In the genomic region with DNA sequence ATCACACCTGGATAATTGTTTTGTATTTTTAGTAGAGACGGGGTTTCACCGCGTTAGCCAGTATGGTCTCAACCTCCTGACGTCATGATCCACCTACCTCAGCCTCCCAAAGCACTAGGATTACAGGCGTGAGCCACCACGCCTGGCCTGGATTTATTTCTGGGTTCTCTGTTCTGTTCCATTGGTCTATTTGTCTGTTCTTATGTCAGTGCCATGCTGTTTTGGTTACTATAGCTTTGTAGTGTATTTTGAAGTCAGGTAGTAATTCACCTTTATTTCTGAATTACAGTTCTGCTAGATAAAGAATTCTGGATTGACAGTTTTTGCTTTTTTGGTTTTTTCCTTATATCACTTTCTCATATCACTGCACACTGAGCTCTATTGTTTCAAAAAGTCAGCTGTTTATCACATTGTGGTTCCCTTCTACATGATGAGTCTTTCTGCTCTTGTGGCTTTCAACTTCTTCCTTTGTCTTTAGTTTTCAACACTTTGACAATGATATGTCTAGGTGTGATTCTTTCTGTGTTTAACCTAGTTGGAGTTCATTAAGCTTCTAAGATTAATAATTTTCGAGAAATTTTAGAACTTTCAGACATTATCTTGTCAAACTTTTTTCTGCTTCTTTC, we compare ENCODE assay signal across 1 cellular context.
TF ChIP-seq lines count a peak whose summit lies in the region.

No MANE protein-coding gene starts in this region.

TF ChIP-seq in K562, 482 proteins besides CTCF, POLR2A, EP300 and RAD21 (continued from another document):
- TF ChIP-seq, protein P1, sequence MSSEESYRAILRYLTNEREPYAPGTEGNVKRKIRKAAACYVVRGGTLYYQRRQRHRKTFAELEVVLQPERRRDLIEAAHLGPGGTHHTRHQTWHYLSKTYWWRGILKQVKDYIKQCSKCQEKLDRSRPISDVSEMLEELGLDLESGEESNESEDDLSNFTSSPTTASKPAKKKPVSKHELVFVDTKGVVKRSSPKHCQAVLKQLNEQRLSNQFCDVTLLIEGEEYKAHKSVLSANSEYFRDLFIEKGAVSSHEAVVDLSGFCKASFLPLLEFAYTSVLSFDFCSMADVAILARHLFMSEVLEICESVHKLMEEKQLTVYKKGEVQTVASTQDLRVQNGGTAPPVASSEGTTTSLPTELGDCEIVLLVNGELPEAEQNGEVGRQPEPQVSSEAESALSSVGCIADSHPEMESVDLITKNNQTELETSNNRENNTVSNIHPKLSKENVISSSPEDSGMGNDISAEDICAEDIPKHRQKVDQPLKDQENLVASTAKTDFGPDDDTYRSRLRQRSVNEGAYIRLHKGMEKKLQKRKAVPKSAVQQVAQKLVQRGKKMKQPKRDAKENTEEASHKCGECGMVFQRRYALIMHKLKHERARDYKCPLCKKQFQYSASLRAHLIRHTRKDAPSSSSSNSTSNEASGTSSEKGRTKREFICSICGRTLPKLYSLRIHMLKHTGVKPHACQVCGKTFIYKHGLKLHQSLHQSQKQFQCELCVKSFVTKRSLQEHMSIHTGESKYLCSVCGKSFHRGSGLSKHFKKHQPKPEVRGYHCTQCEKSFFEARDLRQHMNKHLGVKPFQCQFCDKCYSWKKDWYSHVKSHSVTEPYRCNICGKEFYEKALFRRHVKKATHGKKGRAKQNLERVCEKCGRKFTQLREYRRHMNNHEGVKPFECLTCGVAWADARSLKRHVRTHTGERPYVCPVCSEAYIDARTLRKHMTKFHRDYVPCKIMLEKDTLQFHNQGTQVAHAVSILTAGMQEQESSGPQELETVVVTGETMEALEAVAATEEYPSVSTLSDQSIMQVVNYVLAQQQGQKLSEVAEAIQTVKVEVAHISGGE (CRISPR knock-in tag; IDR thresholded peaks at IDR 0.05) = peak in 1 of 3 experiments; percentile 27; a peak in 2 of 6 replicates
- TF ChIP-seq ZNF668 (CRISPR knock-in tag; IDR thresholded peaks at IDR 0.05) = no peak
- TF ChIP-seq HLTF (IDR thresholded peaks at IDR 0.05) = no peak
- TF ChIP-seq, protein P2, sequence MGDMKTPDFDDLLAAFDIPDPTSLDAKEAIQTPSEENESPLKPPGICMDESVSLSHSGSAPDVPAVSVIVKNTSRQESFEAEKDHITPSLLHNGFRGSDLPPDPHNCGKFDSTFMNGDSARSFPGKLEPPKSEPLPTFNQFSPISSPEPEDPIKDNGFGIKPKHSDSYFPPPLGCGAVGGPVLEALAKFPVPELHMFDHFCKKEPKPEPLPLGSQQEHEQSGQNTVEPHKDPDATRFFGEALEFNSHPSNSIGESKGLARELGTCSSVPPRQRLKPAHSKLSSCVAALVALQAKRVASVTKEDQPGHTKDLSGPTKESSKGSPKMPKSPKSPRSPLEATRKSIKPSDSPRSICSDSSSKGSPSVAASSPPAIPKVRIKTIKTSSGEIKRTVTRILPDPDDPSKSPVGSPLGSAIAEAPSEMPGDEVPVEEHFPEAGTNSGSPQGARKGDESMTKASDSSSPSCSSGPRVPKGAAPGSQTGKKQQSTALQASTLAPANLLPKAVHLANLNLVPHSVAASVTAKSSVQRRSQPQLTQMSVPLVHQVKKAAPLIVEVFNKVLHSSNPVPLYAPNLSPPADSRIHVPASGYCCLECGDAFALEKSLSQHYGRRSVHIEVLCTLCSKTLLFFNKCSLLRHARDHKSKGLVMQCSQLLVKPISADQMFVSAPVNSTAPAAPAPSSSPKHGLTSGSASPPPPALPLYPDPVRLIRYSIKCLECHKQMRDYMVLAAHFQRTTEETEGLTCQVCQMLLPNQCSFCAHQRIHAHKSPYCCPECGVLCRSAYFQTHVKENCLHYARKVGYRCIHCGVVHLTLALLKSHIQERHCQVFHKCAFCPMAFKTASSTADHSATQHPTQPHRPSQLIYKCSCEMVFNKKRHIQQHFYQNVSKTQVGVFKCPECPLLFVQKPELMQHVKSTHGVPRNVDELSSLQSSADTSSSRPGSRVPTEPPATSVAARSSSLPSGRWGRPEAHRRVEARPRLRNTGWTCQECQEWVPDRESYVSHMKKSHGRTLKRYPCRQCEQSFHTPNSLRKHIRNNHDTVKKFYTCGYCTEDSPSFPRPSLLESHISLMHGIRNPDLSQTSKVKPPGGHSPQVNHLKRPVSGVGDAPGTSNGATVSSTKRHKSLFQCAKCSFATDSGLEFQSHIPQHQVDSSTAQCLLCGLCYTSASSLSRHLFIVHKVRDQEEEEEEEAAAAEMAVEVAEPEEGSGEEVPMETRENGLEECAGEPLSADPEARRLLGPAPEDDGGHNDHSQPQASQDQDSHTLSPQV (IDR thresholded peaks at IDR 0.05) = no peak
